1 cellular context compared by ENCODE assay signal in genomic region chr15:63524316-63525015, GRCh38.
TF ChIP-seq lines count a peak whose summit lies in the region.

No MANE protein-coding gene starts in this region.

TF ChIP-seq in K562, 482 proteins besides CTCF, POLR2A, EP300 and RAD21 (continued from another document and continues in another):
- peak; percentile 41; the same call in 1 of the 2 replicates for TF ChIP-seq ZNF239 (CRISPR knock-in tag; IDR thresholded peaks at IDR 0.05)
- TF ChIP-seq ZBTB11 (CRISPR knock-in tag; IDR thresholded peaks at IDR 0.05), result no peak
- peak in 1 of 2 experiments; percentile 93; a peak in 2 of 4 replicates for TF ChIP-seq RCOR1 (IDR thresholded peaks at IDR 0.05; ENCODE audit: borderline replicate concordance in 1 of 2, low read depth in 2 of 2, low read length in 2 of 2)
- no peak for TF ChIP-seq BDP1 (IDR thresholded peaks at IDR 0.05; ENCODE audit: insufficient read depth, insufficient read length)
- TF ChIP-seq, protein P1, sequence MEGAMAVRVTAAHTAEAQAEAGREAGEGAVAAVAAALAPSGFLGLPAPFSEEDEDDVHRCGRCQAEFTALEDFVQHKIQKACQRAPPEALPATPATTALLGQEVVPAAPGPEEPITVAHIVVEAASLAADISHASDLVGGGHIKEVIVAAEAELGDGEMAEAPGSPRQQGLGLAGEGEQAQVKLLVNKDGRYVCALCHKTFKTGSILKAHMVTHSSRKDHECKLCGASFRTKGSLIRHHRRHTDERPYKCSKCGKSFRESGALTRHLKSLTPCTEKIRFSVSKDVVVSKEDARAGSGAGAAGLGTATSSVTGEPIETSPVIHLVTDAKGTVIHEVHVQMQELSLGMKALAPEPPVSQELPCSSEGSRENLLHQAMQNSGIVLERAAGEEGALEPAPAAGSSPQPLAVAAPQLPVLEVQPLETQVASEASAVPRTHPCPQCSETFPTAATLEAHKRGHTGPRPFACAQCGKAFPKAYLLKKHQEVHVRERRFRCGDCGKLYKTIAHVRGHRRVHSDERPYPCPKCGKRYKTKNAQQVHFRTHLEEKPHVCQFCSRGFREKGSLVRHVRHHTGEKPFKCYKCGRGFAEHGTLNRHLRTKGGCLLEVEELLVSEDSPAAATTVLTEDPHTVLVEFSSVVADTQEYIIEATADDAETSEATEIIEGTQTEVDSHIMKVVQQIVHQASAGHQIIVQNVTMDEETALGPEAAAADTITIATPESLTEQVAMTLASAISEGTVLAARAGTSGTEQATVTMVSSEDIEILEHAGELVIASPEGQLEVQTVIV (CRISPR knock-in tag; IDR thresholded peaks at IDR 0.05; ENCODE audit: borderline replicate concordance), result no peak
- TF ChIP-seq, protein P2, sequence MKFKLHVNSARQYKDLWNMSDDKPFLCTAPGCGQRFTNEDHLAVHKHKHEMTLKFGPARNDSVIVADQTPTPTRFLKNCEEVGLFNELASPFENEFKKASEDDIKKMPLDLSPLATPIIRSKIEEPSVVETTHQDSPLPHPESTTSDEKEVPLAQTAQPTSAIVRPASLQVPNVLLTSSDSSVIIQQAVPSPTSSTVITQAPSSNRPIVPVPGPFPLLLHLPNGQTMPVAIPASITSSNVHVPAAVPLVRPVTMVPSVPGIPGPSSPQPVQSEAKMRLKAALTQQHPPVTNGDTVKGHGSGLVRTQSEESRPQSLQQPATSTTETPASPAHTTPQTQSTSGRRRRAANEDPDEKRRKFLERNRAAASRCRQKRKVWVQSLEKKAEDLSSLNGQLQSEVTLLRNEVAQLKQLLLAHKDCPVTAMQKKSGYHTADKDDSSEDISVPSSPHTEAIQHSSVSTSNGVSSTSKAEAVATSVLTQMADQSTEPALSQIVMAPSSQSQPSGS (CRISPR knock-in tag; IDR thresholded peaks at IDR 0.05), result no peak
- TF ChIP-seq, protein P3, sequence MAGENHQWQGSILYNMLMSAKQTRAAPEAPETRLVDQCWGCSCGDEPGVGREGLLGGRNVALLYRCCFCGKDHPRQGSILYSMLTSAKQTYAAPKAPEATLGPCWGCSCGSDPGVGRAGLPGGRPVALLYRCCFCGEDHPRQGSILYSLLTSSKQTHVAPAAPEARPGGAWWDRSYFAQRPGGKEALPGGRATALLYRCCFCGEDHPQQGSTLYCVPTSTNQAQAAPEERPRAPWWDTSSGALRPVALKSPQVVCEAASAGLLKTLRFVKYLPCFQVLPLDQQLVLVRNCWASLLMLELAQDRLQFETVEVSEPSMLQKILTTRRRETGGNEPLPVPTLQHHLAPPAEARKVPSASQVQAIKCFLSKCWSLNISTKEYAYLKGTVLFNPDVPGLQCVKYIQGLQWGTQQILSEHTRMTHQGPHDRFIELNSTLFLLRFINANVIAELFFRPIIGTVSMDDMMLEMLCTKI (IDR thresholded peaks at IDR 0.05; ENCODE audit: partially characterized antibody), result no peak
- peak; percentile 18 for TF ChIP-seq POLR2B (IDR thresholded peaks at IDR 0.05; ENCODE audit: low read depth, partially characterized antibody)
- TF ChIP-seq RBBP5 (IDR thresholded peaks at IDR 0.05; ENCODE audit: borderline replicate concordance, insufficient read depth, low read length, poor library complexity, severe bottlenecking), result no peak
- no peak for TF ChIP-seq GABPB1 (CRISPR knock-in tag; IDR thresholded peaks at IDR 0.05)
- no peak for TF ChIP-seq ZNF699 (CRISPR knock-in tag; IDR thresholded peaks at IDR 0.05; ENCODE audit: insufficient replicate concordance)
- TF ChIP-seq U2AF2 (optimal IDR thresholded peaks at IDR 0.05; ENCODE audit: low read depth, low read length), result no peak
- TF ChIP-seq SLC30A9 (CRISPR knock-in tag; IDR thresholded peaks at IDR 0.05), result no peak
- TF ChIP-seq, protein P4, sequence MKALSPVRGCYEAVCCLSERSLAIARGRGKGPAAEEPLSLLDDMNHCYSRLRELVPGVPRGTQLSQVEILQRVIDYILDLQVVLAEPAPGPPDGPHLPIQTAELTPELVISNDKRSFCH (CRISPR knock-in tag; IDR thresholded peaks at IDR 0.05), result no peak
- TF ChIP-seq, protein P4 (tag; IDR thresholded peaks at IDR 0.05), result 0 out of 2 replicates have a peak, but pooled peaks have one; percentile 63
- TF ChIP-seq BRCA1 (IDR thresholded peaks at IDR 0.05), result no peak
- no peak for TF ChIP-seq BRCA1 (CRISPR knock-in tag; IDR thresholded peaks at IDR 0.05)
- TF ChIP-seq SP1 (CRISPR knock-in tag; IDR thresholded peaks at IDR 0.05), result no peak
- no peak for TF ChIP-seq MITF (IDR thresholded peaks at IDR 0.05)
- TF ChIP-seq ZNF668 (CRISPR knock-in tag; IDR thresholded peaks at IDR 0.05), result no peak
- peak; percentile 56 for TF ChIP-seq PKNOX1 (IDR thresholded peaks at IDR 0.05)
- TF ChIP-seq CHD1 (IDR thresholded peaks at IDR 0.05; ENCODE audit: low read length), result no peak
- no peak for TF ChIP-seq ZNF24 (IDR thresholded peaks at IDR 0.05)
- TF ChIP-seq BRD9 (IDR thresholded peaks at IDR 0.05; ENCODE audit: low read depth, partially characterized antibody), result peak; percentile 49
- no peak for TF ChIP-seq CBX1 (IDR thresholded peaks at IDR 0.05; ENCODE audit: low read depth)
- TF ChIP-seq PTBP1 (IDR thresholded peaks at IDR 0.05; ENCODE audit: low read depth, low read length), result no peak
- TF ChIP-seq MCM2 (IDR thresholded peaks at IDR 0.05; ENCODE audit: low read depth), result no peak
- TF ChIP-seq, protein P5, sequence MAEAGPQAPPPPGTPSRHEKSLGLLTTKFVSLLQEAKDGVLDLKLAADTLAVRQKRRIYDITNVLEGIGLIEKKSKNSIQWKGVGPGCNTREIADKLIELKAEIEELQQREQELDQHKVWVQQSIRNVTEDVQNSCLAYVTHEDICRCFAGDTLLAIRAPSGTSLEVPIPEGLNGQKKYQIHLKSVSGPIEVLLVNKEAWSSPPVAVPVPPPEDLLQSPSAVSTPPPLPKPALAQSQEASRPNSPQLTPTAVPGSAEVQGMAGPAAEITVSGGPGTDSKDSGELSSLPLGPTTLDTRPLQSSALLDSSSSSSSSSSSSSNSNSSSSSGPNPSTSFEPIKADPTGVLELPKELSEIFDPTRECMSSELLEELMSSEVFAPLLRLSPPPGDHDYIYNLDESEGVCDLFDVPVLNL (CRISPR knock-in tag; IDR thresholded peaks at IDR 0.05; ENCODE audit: low read depth), result no peak
- TF ChIP-seq FOXA3 (CRISPR knock-in tag; conservative IDR thresholded peaks at IDR 0.05 in 1 of 2, IDR thresholded peaks at IDR 0.05 in 1 of 2), result 0 out of 4 replicates have a peak, but pooled peaks of 1 of the 2 experiments have one; percentile 6
- TF ChIP-seq ZKSCAN1 (IDR thresholded peaks at IDR 0.05; ENCODE audit: low read depth, low read length), result no peak
- no peak for TF ChIP-seq NEUROD1 (IDR thresholded peaks at IDR 0.05; ENCODE audit: borderline replicate concordance, low read depth, low read length, partially characterized antibody)
- TF ChIP-seq MCM3 (IDR thresholded peaks at IDR 0.05), result no peak
- TF ChIP-seq FOXP4 (CRISPR knock-in tag; IDR thresholded peaks at IDR 0.05; ENCODE audit: borderline replicate concordance), result no peak
- no peak for TF ChIP-seq SMC3 (conservative IDR thresholded peaks at IDR 0.05; ENCODE audit: insufficient read depth, low read depth, low read length)
- TF ChIP-seq, protein P6, sequence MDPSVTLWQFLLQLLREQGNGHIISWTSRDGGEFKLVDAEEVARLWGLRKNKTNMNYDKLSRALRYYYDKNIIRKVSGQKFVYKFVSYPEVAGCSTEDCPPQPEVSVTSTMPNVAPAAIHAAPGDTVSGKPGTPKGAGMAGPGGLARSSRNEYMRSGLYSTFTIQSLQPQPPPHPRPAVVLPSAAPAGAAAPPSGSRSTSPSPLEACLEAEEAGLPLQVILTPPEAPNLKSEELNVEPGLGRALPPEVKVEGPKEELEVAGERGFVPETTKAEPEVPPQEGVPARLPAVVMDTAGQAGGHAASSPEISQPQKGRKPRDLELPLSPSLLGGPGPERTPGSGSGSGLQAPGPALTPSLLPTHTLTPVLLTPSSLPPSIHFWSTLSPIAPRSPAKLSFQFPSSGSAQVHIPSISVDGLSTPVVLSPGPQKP (CRISPR knock-in tag; IDR thresholded peaks at IDR 0.05), result no peak
- TF ChIP-seq ZC3H11A (IDR thresholded peaks at IDR 0.05; ENCODE audit: low read depth, low read length), result no peak
- peak; percentile 83 for TF ChIP-seq ZNF197 (CRISPR knock-in tag; IDR thresholded peaks at IDR 0.05; ENCODE audit: low read depth)
- no peak for TF ChIP-seq CBX8 (IDR thresholded peaks at IDR 0.05; ENCODE audit: borderline replicate concordance, extremely low read depth, low read depth, low read length, poor library complexity, severe bottlenecking)
- TF ChIP-seq GABPB2 (CRISPR knock-in tag; conservative IDR thresholded peaks at IDR 0.05), result 0 out of 2 replicates have a peak, but pooled peaks have one; percentile 33
- TF ChIP-seq, protein P7, sequence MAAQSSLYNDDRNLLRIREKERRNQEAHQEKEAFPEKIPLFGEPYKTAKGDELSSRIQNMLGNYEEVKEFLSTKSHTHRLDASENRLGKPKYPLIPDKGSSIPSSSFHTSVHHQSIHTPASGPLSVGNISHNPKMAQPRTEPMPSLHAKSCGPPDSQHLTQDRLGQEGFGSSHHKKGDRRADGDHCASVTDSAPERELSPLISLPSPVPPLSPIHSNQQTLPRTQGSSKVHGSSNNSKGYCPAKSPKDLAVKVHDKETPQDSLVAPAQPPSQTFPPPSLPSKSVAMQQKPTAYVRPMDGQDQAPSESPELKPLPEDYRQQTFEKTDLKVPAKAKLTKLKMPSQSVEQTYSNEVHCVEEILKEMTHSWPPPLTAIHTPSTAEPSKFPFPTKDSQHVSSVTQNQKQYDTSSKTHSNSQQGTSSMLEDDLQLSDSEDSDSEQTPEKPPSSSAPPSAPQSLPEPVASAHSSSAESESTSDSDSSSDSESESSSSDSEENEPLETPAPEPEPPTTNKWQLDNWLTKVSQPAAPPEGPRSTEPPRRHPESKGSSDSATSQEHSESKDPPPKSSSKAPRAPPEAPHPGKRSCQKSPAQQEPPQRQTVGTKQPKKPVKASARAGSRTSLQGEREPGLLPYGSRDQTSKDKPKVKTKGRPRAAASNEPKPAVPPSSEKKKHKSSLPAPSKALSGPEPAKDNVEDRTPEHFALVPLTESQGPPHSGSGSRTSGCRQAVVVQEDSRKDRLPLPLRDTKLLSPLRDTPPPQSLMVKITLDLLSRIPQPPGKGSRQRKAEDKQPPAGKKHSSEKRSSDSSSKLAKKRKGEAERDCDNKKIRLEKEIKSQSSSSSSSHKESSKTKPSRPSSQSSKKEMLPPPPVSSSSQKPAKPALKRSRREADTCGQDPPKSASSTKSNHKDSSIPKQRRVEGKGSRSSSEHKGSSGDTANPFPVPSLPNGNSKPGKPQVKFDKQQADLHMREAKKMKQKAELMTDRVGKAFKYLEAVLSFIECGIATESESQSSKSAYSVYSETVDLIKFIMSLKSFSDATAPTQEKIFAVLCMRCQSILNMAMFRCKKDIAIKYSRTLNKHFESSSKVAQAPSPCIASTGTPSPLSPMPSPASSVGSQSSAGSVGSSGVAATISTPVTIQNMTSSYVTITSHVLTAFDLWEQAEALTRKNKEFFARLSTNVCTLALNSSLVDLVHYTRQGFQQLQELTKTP (IDR thresholded peaks at IDR 0.05; ENCODE audit: low read depth in 1 of 2, partially characterized antibody in 2 of 2), result no peak
- no peak for TF ChIP-seq ZNF780A (CRISPR knock-in tag; IDR thresholded peaks at IDR 0.05)
- no peak for TF ChIP-seq KDM2B (CRISPR knock-in tag; IDR thresholded peaks at IDR 0.05)
